In genomic region chr11:13635290-13635689, GRCh38 we compare ENCODE assay signal across 23 cellular contexts. TPM values are rescaled to one million over a fixed set of nuclear protein-coding genes. Genes with fewer than 3 reads are reported as not detected.
DNase-seq lines count a peak whose midpoint lies in the region; ATAC-seq, FAIRE-seq and TF ChIP-seq lines count a peak whose summit lies in the region.
"Had no signal": no experiment of that assay in that cellular context is flagged by ENCODE, and none has a peak within 500 bp of the region (broad histone marks: within the 10 kb centered on the region; RNA-seq: fewer than 3 reads in every experiment).

No MANE protein-coding gene starts in this region.

- H2AK5ac ChIP-seq in H1 (ENCODE audit: low read depth, low read length) (no peak overlapping the region), mesendoderm (ENCODE audit: low read length) (no peak overlapping the region)

- H3K4me2 ChIP-seq in GM23338, result no peak overlapping the region
- H3K4me2 ChIP-seq in H1 (ENCODE audit: insufficient read depth in 1 of 2, low read depth in 2 of 2, low read length in 2 of 2), result no peak overlapping the region
- no peak overlapping the region for H3K4me2 ChIP-seq in mesendoderm (ENCODE audit: low read length)
- H3K4me2 ChIP-seq: BLaER1 had no signal

- no peak overlapping the region for H3K4me3 Mint-ChIP-seq in GM23338
- no peak overlapping the region for H3K4me3 Mint-ChIP-seq in stimulated activated memory B cell treated with anti-CD40 and anti-IgM and Interleukin-4, amounts not matched to agents 10 μg/mL and 1 μg/mL and 100 μg/mL, for 72 hours
- no peak overlapping the region for H3K4me3 Mint-ChIP-seq in naive thymus-derived CD4-positive, alpha-beta T cell
- H3K4me3 Mint-ChIP-seq: B cell; CD4-positive, CD25-positive, alpha-beta regulatory T cell; CD8-positive, alpha-beta T cell; HFFc6 had no signal

- TF ChIP-seq POLR2A in H1 (IDR thresholded peaks at IDR 0.05; ENCODE audit: control extremely low read depth in 1 of 2, low read depth in 2 of 2, low read length in 2 of 2), result no peak

- H3K56ac ChIP-seq in H1 (replicated peaks; ENCODE audit: insufficient read length, low read depth, low read length) (no peak overlapping the region), mesendoderm (ENCODE audit: low read length) (no peak overlapping the region)

- H3K36me3 ChIP-seq in GM23338 (ENCODE audit: insufficient read depth), result no peaks in the 10 kb centered on the region
- no peaks in the 10 kb centered on the region for H3K36me3 ChIP-seq in H1 (ENCODE audit: control insufficient read depth in 2 of 4, insufficient read depth in 4 of 4, low read length in 3 of 4)
- no peaks in the 10 kb centered on the region for H3K36me3 ChIP-seq in mesendoderm (ENCODE audit: control insufficient read depth, insufficient read depth, low read length)
- H3K36me3 ChIP-seq in naive thymus-derived CD4-positive, alpha-beta T cell (ENCODE audit: control insufficient read depth in 2 of 3, insufficient read depth in 3 of 3, low read length in 3 of 3), result no peaks in the 10 kb centered on the region
- H3K36me3 ChIP-seq: BLaER1, HAP-1 had no signal

- H3K14ac ChIP-seq in H1 (ENCODE audit: insufficient read length), result no peak overlapping the region

- no peak for TF ChIP-seq EP300 in H1 (IDR thresholded peaks at IDR 0.05; ENCODE audit: borderline replicate concordance in 1 of 2, low read depth in 2 of 2, low read length in 2 of 2)

- peak; percentile 42; the same call in 1 of the 3 replicates for ATAC-seq in GM23338
- ATAC-seq in stimulated activated memory B cell treated with anti-CD40 and anti-IgM and Interleukin-4, amounts not matched to agents 10 μg/mL and 1 μg/mL and 100 μg/mL, for 72 hours, result peak; percentile 12
- no peak for ATAC-seq in naive thymus-derived CD4-positive, alpha-beta T cell
- no peak for ATAC-seq in GM21390 (IDR thresholded peaks at IDR 0.05; ENCODE audit: unreplicated experiment)
- ATAC-seq: CD8-positive, alpha-beta T cell had no signal

- H3K4ac ChIP-seq in H1 (replicated peaks; ENCODE audit: insufficient read length, low read depth, low read length) (no peak overlapping the region), mesendoderm (ENCODE audit: low read depth, low read length) (no peak overlapping the region)

- no peaks in the 10 kb centered on the region for H3K23me2 ChIP-seq in H1 (ENCODE audit: low read depth, low read length)

- peaks cover under 1% of the 10 kb centered on the region; the same call in 2 of the 3 replicates for H3K36me3 Mint-ChIP-seq in GM23338 (ENCODE audit: low read depth)
- H3K36me3 Mint-ChIP-seq in stimulated activated memory B cell treated with anti-CD40 and anti-IgM and Interleukin-4, amounts not matched to agents 10 μg/mL and 1 μg/mL and 100 μg/mL, for 72 hours, result no peaks in the 10 kb centered on the region
- peaks cover 0 to 9% (median 4%) of the 10 kb centered on the region in 5 donors for H3K36me3 Mint-ChIP-seq in naive thymus-derived CD4-positive, alpha-beta T cell
- H3K36me3 Mint-ChIP-seq: CD4-positive, CD25-positive, alpha-beta regulatory T cell; CD8-positive, alpha-beta T cell had no signal

- TF ChIP-seq CTCF in GM23338 (conservative IDR thresholded peaks at IDR 0.05; ENCODE audit: low read depth in 2 of 2), result no peak
- no peak for TF ChIP-seq CTCF in H1 (IDR thresholded peaks at IDR 0.05; ENCODE audit: control extremely low read depth in 1 of 3, insufficient read depth in 1 of 3, low read depth in 1 of 3, low read length in 3 of 3)

- H3K79me1 ChIP-seq in H1 (ENCODE audit: low read depth, low read length), result no peaks in the 10 kb centered on the region
- H3K79me1 ChIP-seq in mesendoderm (ENCODE audit: low read length), result no peaks in the 10 kb centered on the region

- H3K4me3 ChIP-seq in GM23338, result no peak overlapping the region
- H3K4me3 ChIP-seq in H1 (ENCODE audit: extremely low read depth in 1 of 4, insufficient read depth in 2 of 4, low read depth in 3 of 4, low read length in 4 of 4), result no peak overlapping the region
- H3K4me3 ChIP-seq in mesendoderm (ENCODE audit: low read length), result no peak overlapping the region
- no peak overlapping the region for H3K4me3 ChIP-seq in naive thymus-derived CD4-positive, alpha-beta T cell (ENCODE audit: low read length)
- H3K4me3 ChIP-seq: BLaER1, GM23248, HAP-1 had no signal

- peaks cover 10% of the 10 kb centered on the region; the same call in 1 of the 2 replicates for H3K9me2 ChIP-seq in GM23338 (ENCODE audit: insufficient read depth)

- peaks cover 5% of the 10 kb centered on the region; the same call in 2 of the 3 replicates for H3K4me1 Mint-ChIP-seq in GM23338
- H3K4me1 Mint-ChIP-seq in stimulated activated memory B cell treated with anti-CD40 and anti-IgM and Interleukin-4, amounts not matched to agents 10 μg/mL and 1 μg/mL and 100 μg/mL, for 72 hours, result no peaks in the 10 kb centered on the region
- H3K4me1 Mint-ChIP-seq in naive thymus-derived CD4-positive, alpha-beta T cell, result no peaks in the 10 kb centered on the region
- H3K4me1 Mint-ChIP-seq: B cell; CD4-positive, CD25-positive, alpha-beta regulatory T cell had no signal

- H4K5ac ChIP-seq in H1 (ENCODE audit: insufficient read length, low read depth, low read length), result no peak overlapping the region
- no peak overlapping the region for H4K5ac ChIP-seq in mesendoderm (ENCODE audit: low read length)

- H3K18ac ChIP-seq in H1 (ENCODE audit: extremely low read depth, low read length) (no peak overlapping the region), mesendoderm (ENCODE audit: low read length) (no peak overlapping the region)

- intact Hi-C loops in naive thymus-derived CD4-positive, alpha-beta T cell (cut with micrococcal nuclease), result no loop called here

- H3K4me1 ChIP-seq in GM23338 (ENCODE audit: insufficient read depth), result no peaks in the 10 kb centered on the region
- H3K4me1 ChIP-seq in H1 (replicated peaks in 1 of 4; ENCODE audit: control insufficient read depth in 3 of 4, insufficient read depth in 4 of 4, low read length in 3 of 4), result no peaks in the 10 kb centered on the region; a peak in 1 of 7 replicates
- no peaks in the 10 kb centered on the region for H3K4me1 ChIP-seq in mesendoderm (ENCODE audit: control insufficient read depth, low read depth, low read length)
- no peaks in the 10 kb centered on the region for H3K4me1 ChIP-seq in naive thymus-derived CD4-positive, alpha-beta T cell (ENCODE audit: control insufficient read depth in 2 of 2, insufficient read depth in 2 of 2, low read length in 2 of 2)
- H3K4me1 ChIP-seq: BLaER1, Caco-2, HAP-1 had no signal

- no peak for TF ChIP-seq RAD21 in H1 (IDR thresholded peaks at IDR 0.05 in 1 of 2, conservative IDR thresholded peaks at IDR 0.05 in 1 of 2; ENCODE audit: low read depth in 2 of 2, low read length in 2 of 2)

- H2BK5ac ChIP-seq in H1 (ENCODE audit: low read depth, low read length) (no peak overlapping the region), mesendoderm (ENCODE audit: low read length) (no peak overlapping the region)

- no peak for FAIRE-seq in H1 (lab: Jason Lieb, UNC)
- FAIRE-seq: A204.1, G401.6, GM12892, H54 had no signal

- H3K27ac ChIP-seq in GM23338 (ENCODE audit: low read depth) (no peak overlapping the region), H1 (ENCODE audit: low read depth, low read length) (no peak overlapping the region), mesendoderm (ENCODE audit: low read depth, low read length) (no peak overlapping the region)
- H3K27ac ChIP-seq in naive thymus-derived CD4-positive, alpha-beta T cell (ENCODE audit: low read depth, low read length), result no peak overlapping the region
- H3K27ac ChIP-seq: 22Rv1, BLaER1, C4-2B, GM23248 had no signal

- CTCF ChIA-PET in H1 (lab: Charles Lee; ENCODE audit: partially characterized antibody), result interaction anchor here (0.8 kb wide), 1 partner anchor 53 kb away, joined by 3 read pairs; no protein-coding TSS in a partner anchor
- CTCF ChIA-PET in naive thymus-derived CD4-positive, alpha-beta T cell (lab: Charles Lee), result no interaction called here

- H3K27ac Mint-ChIP-seq in GM23338, result no peak overlapping the region
- H3K27ac Mint-ChIP-seq in stimulated activated memory B cell treated with anti-CD40 and anti-IgM and Interleukin-4, amounts not matched to agents 10 μg/mL and 1 μg/mL and 100 μg/mL, for 72 hours, result no peak overlapping the region
- H3K27ac Mint-ChIP-seq in naive thymus-derived CD4-positive, alpha-beta T cell, result no peak overlapping the region
- H3K27ac Mint-ChIP-seq: B cell; CD4-positive, CD25-positive, alpha-beta regulatory T cell; CD8-positive, alpha-beta T cell; HFFc6 had no signal

- no peaks in the 10 kb centered on the region for H3K27me3 ChIP-seq in GM23338 (ENCODE audit: insufficient read depth)
- no peaks in the 10 kb centered on the region for H3K27me3 ChIP-seq in H1 (replicated peaks in 1 of 4; ENCODE audit: control insufficient read depth in 3 of 4, extremely low read depth in 1 of 4, insufficient read depth in 3 of 4, low read length in 3 of 4)
- no peaks in the 10 kb centered on the region for H3K27me3 ChIP-seq in mesendoderm (ENCODE audit: insufficient read depth, low read length, poor library complexity)
- H3K27me3 ChIP-seq in naive thymus-derived CD4-positive, alpha-beta T cell (ENCODE audit: control insufficient read depth in 2 of 2, insufficient read depth in 2 of 2, low read length in 2 of 2), result no peaks in the 10 kb centered on the region
- H3K27me3 ChIP-seq: BLaER1 had no signal

- H2BK12ac ChIP-seq in H1 (ENCODE audit: low read depth, low read length), result no peak overlapping the region

- H2BK120ac ChIP-seq in H1 (replicated peaks; ENCODE audit: low read depth, low read length) (no peak overlapping the region), mesendoderm (ENCODE audit: low read depth, low read length) (no peak overlapping the region)

- H3K9me3 Mint-ChIP-seq in GM23338, result peaks cover 5% of the 10 kb centered on the region; the same call in 2 of the 3 replicates
- peaks cover 3% of the 10 kb centered on the region for H3K9me3 Mint-ChIP-seq in stimulated activated memory B cell treated with anti-CD40 and anti-IgM and Interleukin-4, amounts not matched to agents 10 μg/mL and 1 μg/mL and 100 μg/mL, for 72 hours
- H3K9me3 Mint-ChIP-seq in naive thymus-derived CD4-positive, alpha-beta T cell, result peaks cover 0 to 14% (median 6%) of the 10 kb centered on the region in 11 donors
- H3K9me3 Mint-ChIP-seq: HFFc6 had no signal

- POLR2A ChIA-PET in H1 (lab: Charles Lee; ENCODE audit: partially characterized antibody), result interaction anchor here (0.9 kb wide), 1 partner anchor 75 kb away, joined by 3 read pairs; no protein-coding TSS in a partner anchor
- POLR2A ChIA-PET in naive thymus-derived CD4-positive, alpha-beta T cell (lab: Charles Lee), result no interaction called here

- no peaks in the 10 kb centered on the region; a peak in 1 of 4 replicates for H3K9me3 ChIP-seq in H1 (ENCODE audit: insufficient read depth in 2 of 2, low read depth in 1 of 2, low read length in 1 of 2)
- no peaks in the 10 kb centered on the region for H3K9me3 ChIP-seq in naive thymus-derived CD4-positive, alpha-beta T cell (ENCODE audit: control insufficient read depth in 2 of 3, low read length in 3 of 3)
- H3K9me3 ChIP-seq: BLaER1, HAP-1 had no signal

- H4K8ac ChIP-seq in H1 (ENCODE audit: extremely low read depth, insufficient read depth, low read length) (no peak overlapping the region), mesendoderm (ENCODE audit: low read depth, low read length) (no peak overlapping the region)

- 90% methylated on average over 5 of the region's 5 CpGs; no CpG with 5 or more reads in 1 of the 2 experiments for WGBS in H1 (ENCODE audit: extremely low coverage in 1 of 2, insufficient coverage in 1 of 2, insufficient read length in 1 of 2, insufficient replicate concordance in 2 of 2, low coverage in 1 of 2, low lambda C conversion rate in 2 of 2, missing lambda C conversion rate in 1 of 2), 2 experiments
- no CpG with 5 or more reads among the region's 5 CpGs for WGBS in mesendoderm (ENCODE audit: extremely low coverage, insufficient coverage, low lambda C conversion rate)

- peak; percentile 51 for DNase-seq in GM23338 (ENCODE audit: low spot score)
- DNase-seq in H1 (ENCODE audit: low read depth in 1 of 2, low spot score in 2 of 2), result no peak
- DNase-seq in mesendoderm, result peak; percentile 32
- DNase-seq in naive thymus-derived CD4-positive, alpha-beta T cell, result no peak
- DNase-seq in occipital lobe (lab: John Stamatoyannopoulos, UW), result no peak
- DNase-seq: Caco-2; CD4-positive, CD25-positive, alpha-beta regulatory T cell; CD8-positive, alpha-beta T cell; DMS153; DND-41; GM23248; HFFc6 had no signal

- no peaks in the 10 kb centered on the region for H3F3A ChIP-seq in GM23338 (replicated peaks; ENCODE audit: low read depth)

- H4K20me1 ChIP-seq in GM23338 (replicated peaks; ENCODE audit: insufficient read depth) (no peaks in the 10 kb centered on the region), H1 (replicated peaks in 1 of 2; ENCODE audit: control insufficient read depth in 1 of 2, insufficient read depth in 2 of 2, low read length in 2 of 2) (no peaks in the 10 kb centered on the region)
- H4K20me1 ChIP-seq: BLaER1 had no signal

- H2BK15ac ChIP-seq in H1 (ENCODE audit: low read length) (no peak overlapping the region), mesendoderm (replicated peaks; ENCODE audit: low read depth) (no peak overlapping the region)

- no peak overlapping the region for H3K9ac ChIP-seq in H1 (replicated peaks in 1 of 4; ENCODE audit: extremely low read depth in 1 of 4, low read depth in 3 of 4, low read length in 3 of 4)
- H3K9ac ChIP-seq in mesendoderm (ENCODE audit: low read length), result no peak overlapping the region
- H3K9ac ChIP-seq: BLaER1, GM23248 had no signal

- no peak overlapping the region for H4K91ac ChIP-seq in H1 (replicated peaks; ENCODE audit: insufficient read length, low read length)

- H2AFZ ChIP-seq in GM23338 (no peak overlapping the region), H1 (ENCODE audit: low read length) (peak overlapping the region; percentile 41; the same call in 1 of the 2 replicates)
- H2AFZ ChIP-seq: GM23248 had no signal

- peaks cover 1% of the 10 kb centered on the region for H3K27me3 Mint-ChIP-seq in GM23338 (ENCODE audit: insufficient read depth, low read depth, poor library complexity)
- peaks cover 34% of the 10 kb centered on the region for H3K27me3 Mint-ChIP-seq in stimulated activated memory B cell treated with anti-CD40 and anti-IgM and Interleukin-4, amounts not matched to agents 10 μg/mL and 1 μg/mL and 100 μg/mL, for 72 hours
- H3K27me3 Mint-ChIP-seq in naive thymus-derived CD4-positive, alpha-beta T cell, result peaks cover 12 to 47% (median 23%) of the 10 kb centered on the region in 5 donors

- H3K23ac ChIP-seq in H1 (ENCODE audit: insufficient read length) (no peak overlapping the region), mesendoderm (ENCODE audit: low read length) (no peak overlapping the region)

- no peak overlapping the region for H2BK20ac ChIP-seq in H1 (ENCODE audit: low read length)

- H3K79me2 ChIP-seq in GM23338 (replicated peaks; ENCODE audit: insufficient read depth) (no peaks in the 10 kb centered on the region), H1 (ENCODE audit: control insufficient read depth in 1 of 2, insufficient read depth in 2 of 2, low read length in 2 of 2) (no peaks in the 10 kb centered on the region), mesendoderm (ENCODE audit: control insufficient read depth, insufficient read depth, low read length) (no peaks in the 10 kb centered on the region)

RNA-seq across cellular contexts. Expression of gene FAR1, which starts 33.2 kb away (rescaled TPM):
- total RNA-seq in GM23338 (2014; rRNA removed; shearing (Covaris generic)), result 76.0 and 79.5 TPM in 2 replicates
- polyA plus RNA-seq in GM23338 (2016; fragmentation: Nextera tagmentation; extraction: Ambion mirVana) (25.5 and 27.3 TPM in 2 replicates), H1 (2011; rRNA removed) (17.2 and 29.7 TPM in 2 replicates)
- 65.1 and 68.5 TPM in 2 replicates for total RNA-seq in H1 (2021; fragmentation: NEBNext Ultra II Directional; extraction: Animal tissue kit (Norgen Biotek cat#: 25700))
- polyA plus RNA-seq in H1 (2011; cell fraction: cytosol; rRNA removed), result 32.4 TPM
- polyA plus RNA-seq in H1 (2011; cell fraction: nucleus; rRNA removed), result 37.2 TPM
- polyA plus RNA-seq in H1 (2012, experiment 1 of 2), result 26.4 to 47.3 TPM (median 40.0 TPM) in 4 replicates
- polyA plus RNA-seq in H1 (2012, experiment 2 of 2), result 2.1 TPM
- polyA plus RNA-seq in H1 (2013, experiment 1 of 2), result 32.3 TPM
- polyA plus RNA-seq in H1 (2013, experiment 2 of 2), result 32.6 TPM
- polyA minus RNA-seq in H1 (2011; rRNA and poly(A)+ RNA removed), result 89.0 and 160 TPM in 2 replicates
- 24.3 TPM for polyA minus RNA-seq in H1 (2011; cell fraction: cytosol; rRNA and poly(A)+ RNA removed)
- 64.5 TPM for polyA minus RNA-seq in H1 (2011; cell fraction: nucleus; rRNA and poly(A)+ RNA removed)
- 54.3 TPM for polyA plus RNA-seq in mesendoderm (2013, experiment 1 of 2)
- polyA plus RNA-seq in mesendoderm (2013, experiment 2 of 2), result 53.7 TPM
- total RNA-seq in naive thymus-derived CD4-positive, alpha-beta T cell, result 10 to 100 TPM; 31.4 to 53.7 (median 33.8) TPM
- polyA plus RNA-seq in naive thymus-derived CD4-positive, alpha-beta T cell, result 10 to 100 TPM in 1 of 2 donors, 1 to 10 TPM in 1; 6.9 to 10.9 TPM
- total RNA-seq in occipital lobe, result 90.2 TPM

Comparison
In these comparisons a context has a peak if more than half of its experiments do, and no peak if none do; other contexts are left out.
1. ATAC-seq: peak in GM23338 (single experiment) and stimulated activated memory B cell treated with anti-CD40 and anti-IgM and Interleukin-4, amounts not matched to agents 10 μg/mL and 1 μg/mL and 100 μg/mL, for 72 hours (single experiment); none in naive thymus-derived CD4-positive, alpha-beta T cell (single experiment) and GM21390 (single experiment).
2. DNase-seq: peak in GM23338 (single experiment) and mesendoderm (single experiment); none in H1 (0 of 2), naive thymus-derived CD4-positive, alpha-beta T cell (0 of 9) and occipital lobe (single experiment).